15 cellular contexts compared by ENCODE assay signal in genomic region chr16:282944-283744, GRCh38. TPM values are rescaled to one million over a fixed set of nuclear protein-coding genes. Genes with fewer than 3 reads are reported as not detected.
"Had no signal": no experiment of that assay in that cellular context is flagged by ENCODE, and none has a peak within 500 bp of the region (broad histone marks: within the 10 kb centered on the region; RNA-seq: fewer than 3 reads in every experiment).

Gene PDIA2 (plus strand): TSS chr16:283164. CDS start chr16:283170, 6 bp downstream.

- H3K4me3 ChIP-seq: spleen had no signal

- H3K27ac Mint-ChIP-seq: activated CD4-positive, alpha-beta T cell treated with anti-CD3 and anti-CD28 coated beads for 36 hours; activated CD8-positive, alpha-beta T cell treated with anti-CD3 and anti-CD28 coated beads, Interleukin-2, amount 10 ng/mL, durations not matched to agents 7 days and 5 days; effector memory CD8-positive, alpha-beta T cell; immature natural killer cell; memory B cell; stimulated activated memory B cell treated with anti-CD40 and anti-IgM and Interleukin-4, amounts not matched to agents 10 μg/mL and 1 μg/mL and 100 μg/mL, for 72 hours; type B pancreatic cell had no signal

- H3K9me3 Mint-ChIP-seq: effector memory CD8-positive, alpha-beta T cell; immature natural killer cell; memory B cell; stimulated activated memory B cell treated with anti-CD40 and anti-IgM and Interleukin-4, amounts not matched to agents 10 μg/mL and 1 μg/mL and 100 μg/mL, for 72 hours; type B pancreatic cell had no signal

- H3K27ac ChIP-seq: spleen, WERI-Rb-1 had no signal

- DNase-seq: activated CD4-positive, alpha-beta T cell treated with anti-CD3 and anti-CD28 coated beads for 36 hours; activated CD8-positive, alpha-beta memory T cell treated with anti-CD3 and anti-CD28 coated beads, Interleukin-2, amount 50 U/mL, for 48 hours; activated CD8-positive, alpha-beta T cell treated with anti-CD3 and anti-CD28 coated beads, Interleukin-2, amount 10 ng/mL, durations not matched to agents 7 days and 5 days; activated naive CD4-positive, alpha-beta T cell treated with Interleukin-2 at 50 U/mL for 16 hours; central memory CD4-positive, alpha-beta T cell; effector memory CD8-positive, alpha-beta T cell; immature natural killer cell; right cardiac atrium; spleen; stimulated activated CD4-positive, alpha-beta T cell treated with anti-CD3 and anti-CD28 coated beads, Interleukin-1b, Interleukin-23, amount 100 ng/mL, for 48 hours; WERI-Rb-1 had no signal

- H3K4me3 Mint-ChIP-seq: activated CD4-positive, alpha-beta T cell treated with anti-CD3 and anti-CD28 coated beads for 36 hours; activated CD8-positive, alpha-beta T cell treated with anti-CD3 and anti-CD28 coated beads, Interleukin-2, amount 10 ng/mL, durations not matched to agents 7 days and 5 days; immature natural killer cell; memory B cell; stimulated activated memory B cell treated with anti-CD40 and anti-IgM and Interleukin-4, amounts not matched to agents 10 μg/mL and 1 μg/mL and 100 μg/mL, for 72 hours; type B pancreatic cell had no signal

- ATAC-seq: activated CD4-positive, alpha-beta T cell treated with anti-CD3 and anti-CD28 coated beads for 36 hours; activated CD8-positive, alpha-beta T cell treated with anti-CD3 and anti-CD28 coated beads, Interleukin-2, amount 10 ng/mL, durations not matched to agents 7 days and 5 days; effector memory CD8-positive, alpha-beta T cell; right cardiac atrium; stimulated activated memory B cell treated with anti-CD40 and anti-IgM and Interleukin-4, amounts not matched to agents 10 μg/mL and 1 μg/mL and 100 μg/mL, for 72 hours had no signal

RNA-seq across cellular contexts. Expression of gene PDIA2, which starts in this region (rescaled TPM):
- total RNA-seq: activated CD4-positive, alpha-beta T cell treated with anti-CD3 and anti-CD28 coated beads for 36 hours; activated CD8-positive, alpha-beta T cell treated with anti-CD3 and anti-CD28 coated beads, Interleukin-2, amount 10 ng/mL, durations not matched to agents 7 days and 5 days; epithelial cell of proximal tubule had no signal
- polyA plus RNA-seq: immature natural killer cell had no signal
